In the genomic region with DNA sequence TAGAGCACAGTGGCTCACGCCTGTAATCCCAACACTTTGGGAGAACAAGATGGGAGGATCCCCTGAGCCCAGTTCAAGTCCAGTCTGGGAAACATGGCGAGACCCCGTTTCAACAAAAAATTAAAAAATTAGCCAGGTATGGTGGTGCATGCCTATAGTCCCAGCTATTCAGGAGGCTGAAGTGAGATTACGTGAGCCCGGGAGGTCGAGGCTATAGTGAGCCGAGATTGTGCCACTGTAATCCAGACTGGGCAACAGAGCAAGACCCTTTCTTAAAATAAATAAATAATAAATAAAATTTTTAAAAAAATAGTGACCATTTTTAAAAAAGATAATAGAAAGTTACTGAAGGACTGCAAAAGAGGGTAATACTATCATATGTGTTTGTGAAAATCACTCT, we compare ENCODE assay signal across 1 cellular context.
TF ChIP-seq lines count a peak whose summit lies in the region.

No MANE protein-coding gene starts in this region.

TF ChIP-seq in K562, 482 proteins besides CTCF, POLR2A, EP300 and RAD21:
- TF ChIP-seq, protein P1, sequence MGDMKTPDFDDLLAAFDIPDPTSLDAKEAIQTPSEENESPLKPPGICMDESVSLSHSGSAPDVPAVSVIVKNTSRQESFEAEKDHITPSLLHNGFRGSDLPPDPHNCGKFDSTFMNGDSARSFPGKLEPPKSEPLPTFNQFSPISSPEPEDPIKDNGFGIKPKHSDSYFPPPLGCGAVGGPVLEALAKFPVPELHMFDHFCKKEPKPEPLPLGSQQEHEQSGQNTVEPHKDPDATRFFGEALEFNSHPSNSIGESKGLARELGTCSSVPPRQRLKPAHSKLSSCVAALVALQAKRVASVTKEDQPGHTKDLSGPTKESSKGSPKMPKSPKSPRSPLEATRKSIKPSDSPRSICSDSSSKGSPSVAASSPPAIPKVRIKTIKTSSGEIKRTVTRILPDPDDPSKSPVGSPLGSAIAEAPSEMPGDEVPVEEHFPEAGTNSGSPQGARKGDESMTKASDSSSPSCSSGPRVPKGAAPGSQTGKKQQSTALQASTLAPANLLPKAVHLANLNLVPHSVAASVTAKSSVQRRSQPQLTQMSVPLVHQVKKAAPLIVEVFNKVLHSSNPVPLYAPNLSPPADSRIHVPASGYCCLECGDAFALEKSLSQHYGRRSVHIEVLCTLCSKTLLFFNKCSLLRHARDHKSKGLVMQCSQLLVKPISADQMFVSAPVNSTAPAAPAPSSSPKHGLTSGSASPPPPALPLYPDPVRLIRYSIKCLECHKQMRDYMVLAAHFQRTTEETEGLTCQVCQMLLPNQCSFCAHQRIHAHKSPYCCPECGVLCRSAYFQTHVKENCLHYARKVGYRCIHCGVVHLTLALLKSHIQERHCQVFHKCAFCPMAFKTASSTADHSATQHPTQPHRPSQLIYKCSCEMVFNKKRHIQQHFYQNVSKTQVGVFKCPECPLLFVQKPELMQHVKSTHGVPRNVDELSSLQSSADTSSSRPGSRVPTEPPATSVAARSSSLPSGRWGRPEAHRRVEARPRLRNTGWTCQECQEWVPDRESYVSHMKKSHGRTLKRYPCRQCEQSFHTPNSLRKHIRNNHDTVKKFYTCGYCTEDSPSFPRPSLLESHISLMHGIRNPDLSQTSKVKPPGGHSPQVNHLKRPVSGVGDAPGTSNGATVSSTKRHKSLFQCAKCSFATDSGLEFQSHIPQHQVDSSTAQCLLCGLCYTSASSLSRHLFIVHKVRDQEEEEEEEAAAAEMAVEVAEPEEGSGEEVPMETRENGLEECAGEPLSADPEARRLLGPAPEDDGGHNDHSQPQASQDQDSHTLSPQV (IDR thresholded peaks at IDR 0.05) = no peak
- TF ChIP-seq ZBTB7A (IDR thresholded peaks at IDR 0.05; ENCODE audit: borderline replicate concordance, control insufficient read depth, low read depth, low read length) = no peak
- peak; percentile 66 for TF ChIP-seq ZNF121 (CRISPR knock-in tag; conservative IDR thresholded peaks at IDR 0.05)
- TF ChIP-seq MYBL2 (IDR thresholded peaks at IDR 0.05; ENCODE audit: low read depth) = no peak
- TF ChIP-seq MYBL2 (CRISPR knock-in tag; IDR thresholded peaks at IDR 0.05; ENCODE audit: borderline replicate concordance) = no peak
- TF ChIP-seq ZNF24 (IDR thresholded peaks at IDR 0.05) = no peak
TF ChIP-seq in K562: peak in this region for 1.
